Comparison of ENCODE assay signal across 39 cellular contexts in genomic region chr17:60749708-60750107, GRCh38.
"Had no signal": no experiment of that assay in that cellular context is flagged by ENCODE, and none has a peak within 500 bp of the region (broad histone marks: within the 10 kb centered on the region; RNA-seq: fewer than 3 reads in every experiment).

No MANE protein-coding gene starts in this region.

- H3K4me1 ChIP-seq: adrenal gland, ascending aorta, body of pancreas, breast epithelium had no signal

- H3K27ac Mint-ChIP-seq: activated naive CD4-positive, alpha-beta T cell treated with anti-CD3 and anti-CD28 coated beads for 36 hours; activated naive CD4-positive, alpha-beta T cell treated with anti-CD3 and anti-CD28 coated beads, Interleukin-2, amount 10 ng/mL, durations not matched to agents 7 days and 5 days; activated naive CD4-positive, alpha-beta T cell treated with anti-CD3 and anti-CD28 coated beads, Interleukin-2, amount 50 U/mL, for 24 hours; activated naive CD4-positive, alpha-beta T cell treated with anti-CD3 and anti-CD28 coated beads, Interleukin-2, amount 50 U/mL, for 72 hours; activated naive CD8-positive, alpha-beta T cell; activated naive CD8-positive, alpha-beta T cell treated with anti-CD3 and anti-CD28 coated beads for 36 hours; activated naive CD8-positive, alpha-beta T cell treated with anti-CD3 and anti-CD28 coated beads, Interleukin-2, amount 10 ng/mL, durations not matched to agents 7 days and 5 days; activated naive CD8-positive, alpha-beta T cell treated with anti-CD3 and anti-CD28 coated beads, Interleukin-2, amount 50 U/mL, for 24 hours; activated T-cell treated with anti-CD3 and anti-CD28 coated beads, Interleukin-2, amount 50 U/mL, for 24 hours; activated T-cell treated with anti-CD3 and anti-CD28 coated beads, Interleukin-2, amount 50 U/mL, for 72 hours; activated T-helper 1 cell treated with anti-CD3 and anti-CD28 coated beads, Interleukin-12 subunit alpha, Interleukin-12 subunit beta, Interleukin-2, Interleukin-4 antibody, amounts not matched to agents 30 ng/mL and 10 ng/mL and 1 ng/mL, durations not matched to agents 14 hours and 24 hours and 36 hours; activated T-helper 17 cell treated with anti-CD3 and anti-CD28 coated beads, Interleukin-2, amount 50 U/mL, for 72 hours; activated T-helper 2 cell treated with anti-CD3 and anti-CD28 coated beads, Interferon-gamma antibody, Interleukin-2, Interleukin-4, amounts not matched to agents 10 μg/mL and 5 μg/mL and 100 μg/mL, durations not matched to agents 14 hours and 24 hours and 36 hours; brain had no signal

- H3K4me3 Mint-ChIP-seq: activated naive CD4-positive, alpha-beta T cell treated with anti-CD3 and anti-CD28 coated beads for 36 hours; activated naive CD4-positive, alpha-beta T cell treated with anti-CD3 and anti-CD28 coated beads, Interleukin-2, amount 10 ng/mL, durations not matched to agents 7 days and 5 days; activated naive CD4-positive, alpha-beta T cell treated with anti-CD3 and anti-CD28 coated beads, Interleukin-2, amount 50 U/mL, for 24 hours; activated naive CD8-positive, alpha-beta T cell; activated naive CD8-positive, alpha-beta T cell treated with anti-CD3 and anti-CD28 coated beads for 36 hours; activated naive CD8-positive, alpha-beta T cell treated with anti-CD3 and anti-CD28 coated beads, Interleukin-2, amount 10 ng/mL, durations not matched to agents 7 days and 5 days; activated naive CD8-positive, alpha-beta T cell treated with anti-CD3 and anti-CD28 coated beads, Interleukin-2, amount 50 U/mL, for 24 hours; activated T-cell treated with anti-CD3 and anti-CD28 coated beads, Interleukin-2, amount 50 U/mL, for 24 hours; activated T-cell treated with anti-CD3 and anti-CD28 coated beads, Interleukin-2, amount 50 U/mL, for 4 hours; activated T-cell treated with anti-CD3 and anti-CD28 coated beads, Interleukin-2, amount 50 U/mL, for 72 hours; activated T-helper 1 cell treated with anti-CD3 and anti-CD28 coated beads, Interleukin-12 subunit alpha, Interleukin-12 subunit beta, Interleukin-2, Interleukin-4 antibody, amounts not matched to agents 30 ng/mL and 10 ng/mL and 1 ng/mL, durations not matched to agents 14 hours and 24 hours and 36 hours; activated T-helper 17 cell treated with anti-CD3 and anti-CD28 coated beads, Interleukin-2, amount 50 U/mL, for 72 hours; brain; central memory CD8-positive, alpha-beta T cell had no signal

- ATAC-seq: activated naive CD4-positive, alpha-beta T cell treated with anti-CD3 and anti-CD28 coated beads, Interleukin-2, amount 50 U/mL, for 72 hours; activated naive CD8-positive, alpha-beta T cell treated with anti-CD3 and anti-CD28 coated beads, Interleukin-2, amount 50 U/mL, for 24 hours; activated T-cell treated with anti-CD3 and anti-CD28 coated beads, Interleukin-2, amount 50 U/mL, for 4 hours; activated T-cell treated with anti-CD3 and anti-CD28 coated beads, Interleukin-2, amount 50 U/mL, for 72 hours; activated T-helper 17 cell treated with anti-CD3 and anti-CD28 coated beads, Interleukin-2, amount 50 U/mL, for 72 hours; body of pancreas had no signal

- H3K9me3 Mint-ChIP-seq: activated naive CD4-positive, alpha-beta T cell treated with anti-CD3 and anti-CD28 coated beads, Interleukin-2, amount 10 ng/mL, durations not matched to agents 7 days and 5 days; activated naive CD4-positive, alpha-beta T cell treated with anti-CD3 and anti-CD28 coated beads, Interleukin-2, amount 50 U/mL, for 24 hours; activated naive CD4-positive, alpha-beta T cell treated with anti-CD3 and anti-CD28 coated beads, Interleukin-2, amount 50 U/mL, for 72 hours; activated T-helper 17 cell treated with anti-CD3 and anti-CD28 coated beads, Interleukin-2, amount 50 U/mL, for 72 hours; activated T-helper 2 cell treated with anti-CD3 and anti-CD28 coated beads, Interferon-gamma antibody, Interleukin-2, Interleukin-4, amounts not matched to agents 10 μg/mL and 5 μg/mL and 100 μg/mL, durations not matched to agents 14 hours and 24 hours and 36 hours; central memory CD8-positive, alpha-beta T cell had no signal

- FAIRE-seq: astrocyte, bronchial epithelial cell had no signal

- H3K27me3 ChIP-seq: adrenal gland, ascending aorta, body of pancreas, brain microvascular endothelial cell, breast epithelium, cardiac muscle cell had no signal

- H3K36me3 ChIP-seq: adrenal gland, ascending aorta, brain microvascular endothelial cell, breast epithelium, cardiac muscle cell had no signal

- H3K27ac ChIP-seq: adrenal gland, ascending aorta, body of pancreas, brain microvascular endothelial cell, breast epithelium, cardiac muscle cell had no signal

- H3K4me3 ChIP-seq: adrenal gland, ascending aorta, body of pancreas, breast epithelium, cardiac muscle cell had no signal

- H3K27me3 Mint-ChIP-seq: activated naive CD4-positive, alpha-beta T cell treated with anti-CD3 and anti-CD28 coated beads, Interleukin-2, amount 10 ng/mL, durations not matched to agents 7 days and 5 days; activated naive CD4-positive, alpha-beta T cell treated with anti-CD3 and anti-CD28 coated beads, Interleukin-2, amount 50 U/mL, for 24 hours; activated naive CD8-positive, alpha-beta T cell; activated naive CD8-positive, alpha-beta T cell treated with anti-CD3 and anti-CD28 coated beads for 36 hours; activated naive CD8-positive, alpha-beta T cell treated with anti-CD3 and anti-CD28 coated beads, Interleukin-2, amount 10 ng/mL, durations not matched to agents 7 days and 5 days; activated naive CD8-positive, alpha-beta T cell treated with anti-CD3 and anti-CD28 coated beads, Interleukin-2, amount 50 U/mL, for 24 hours; activated T-cell treated with anti-CD3 and anti-CD28 coated beads, Interleukin-2, amount 50 U/mL, for 24 hours; activated T-helper 17 cell treated with anti-CD3 and anti-CD28 coated beads, Interleukin-2, amount 50 U/mL, for 72 hours; brain; central memory CD8-positive, alpha-beta T cell had no signal

- H3K9me3 ChIP-seq: body of pancreas had no signal

- H3K36me3 Mint-ChIP-seq: activated naive CD4-positive, alpha-beta T cell treated with anti-CD3 and anti-CD28 coated beads, Interleukin-2, amount 10 ng/mL, durations not matched to agents 7 days and 5 days; activated naive CD4-positive, alpha-beta T cell treated with anti-CD3 and anti-CD28 coated beads, Interleukin-2, amount 50 U/mL, for 72 hours had no signal

- H3K4me1 Mint-ChIP-seq: activated naive CD4-positive, alpha-beta T cell treated with anti-CD3 and anti-CD28 coated beads, Interleukin-2, amount 10 ng/mL, durations not matched to agents 7 days and 5 days; activated naive CD8-positive, alpha-beta T cell treated with anti-CD3 and anti-CD28 coated beads for 36 hours; activated naive CD8-positive, alpha-beta T cell treated with anti-CD3 and anti-CD28 coated beads, Interleukin-2, amount 10 ng/mL, durations not matched to agents 7 days and 5 days; activated naive CD8-positive, alpha-beta T cell treated with anti-CD3 and anti-CD28 coated beads, Interleukin-2, amount 50 U/mL, for 24 hours had no signal

- DNase-seq: activated effector memory CD4-positive, alpha-beta T cell treated with anti-CD3 and anti-CD28 coated beads, Interleukin-2, amount 50 U/mL, for 16 hours; activated effector memory CD4-positive, alpha-beta T cell treated with Interleukin-2 at 50 U/mL for 16 hours; activated gamma-delta T cell; activated gamma-delta T cell treated with Interleukin-2 at 50 U/mL for 16 hours; activated naive CD4-positive, alpha-beta T cell; activated naive CD4-positive, alpha-beta T cell treated with anti-CD3 and anti-CD28 coated beads for 36 hours; activated naive CD4-positive, alpha-beta T cell treated with anti-CD3 and anti-CD28 coated beads, Interleukin-2, amount 10 ng/mL, durations not matched to agents 7 days and 5 days; activated naive CD4-positive, alpha-beta T cell treated with anti-CD3 and anti-CD28 coated beads, Interleukin-2, amount 50 U/mL, for 16 hours; activated naive CD4-positive, alpha-beta T cell treated with Interleukin-2 at 50 U/mL for 16 hours; activated naive CD8-positive, alpha-beta T cell treated with anti-CD3 and anti-CD28 coated beads for 36 hours; activated naive CD8-positive, alpha-beta T cell treated with anti-CD3 and anti-CD28 coated beads, Interleukin-2, amount 10 ng/mL, durations not matched to agents 7 days and 5 days; activated naive CD8-positive, alpha-beta T cell treated with anti-CD3 and anti-CD28 coated beads, Interleukin-2, amount 50 U/mL, for 24 hours; activated T-cell treated with anti-CD3 and anti-CD28 coated beads, Interleukin-2, amount 50 U/mL, for 24 hours; activated T-cell treated with anti-CD3 and anti-CD28 coated beads, Interleukin-2, amount 50 U/mL, for 4 hours; activated T-cell treated with anti-CD3 and anti-CD28 coated beads, Interleukin-2, amount 50 U/mL, for 48 hours; activated T-cell treated with anti-CD3 and anti-CD28 coated beads, Interleukin-2, amount 50 U/mL, for 72 hours; adrenal gland; amniotic stem cell; amygdala; anterior cingulate cortex; aorta; body of pancreas; brain microvascular endothelial cell; caudate nucleus; central memory CD4-positive, alpha-beta T cell; cerebellar nuclear complex had no signal
